Comparison of ENCODE assay signal across 11 cellular contexts in genomic region chr2:44549099-44549471, GRCh38.
DNase-seq lines count a peak whose midpoint lies in the region; ATAC-seq, FAIRE-seq and TF ChIP-seq lines count a peak whose summit lies in the region.
"Had no signal": no experiment of that assay in that cellular context is flagged by ENCODE, and none has a peak within 500 bp of the region (broad histone marks: within the 10 kb centered on the region; RNA-seq: fewer than 3 reads in every experiment).

No MANE protein-coding gene starts in this region.

- no peak overlapping the region for H3K4me3 ChIP-seq in fibroblast of the aortic adventitia (ENCODE audit: low read depth, low read length)
- H3K4me3 ChIP-seq in kidney (ENCODE audit: low read length in 2 of 2), result no peak overlapping the region
- H3K4me3 ChIP-seq: adrenal gland had no signal

- H3K36me3 ChIP-seq in kidney (ENCODE audit: control insufficient read depth in 1 of 2, insufficient read depth in 2 of 2, low read length in 2 of 2), result no peaks in the 10 kb centered on the region
- H3K36me3 ChIP-seq: adrenal gland had no signal

- DNase-seq in A172 (ENCODE audit: low spot score), result peak; percentile 86
- DNase-seq in HCEC 1CT, result peak; percentile 84
- peak; percentile 90 for DNase-seq in fibroblast of the aortic adventitia (ENCODE audit: low read depth)
- no peak for DNase-seq in Ammon's horn (ENCODE audit: low spot score)
- DNase-seq in kidney, result no peak
- DNase-seq in T-helper 9 cell, result no peak
- DNase-seq: adrenal gland, AML-193, NCI-H524 treated with DMSO at 0.1 percent for 48 hours had no signal

- FAIRE-seq in kidney (lab: Jason Lieb, UNC), result no peak

- intact Hi-C loops in kidney (cut with DNase I), result no loop called here

- TF ChIP-seq CTCF in fibroblast of the aortic adventitia (IDR thresholded peaks at IDR 0.05; ENCODE audit: insufficient read depth, low read length) (no peak), kidney (IDR thresholded peaks at IDR 0.05; ENCODE audit: borderline replicate concordance, extremely low read depth, insufficient read depth) (no peak)

- H3K27ac ChIP-seq in kidney (ENCODE audit: low read depth in 2 of 2, low read length in 2 of 2), result no peak overlapping the region
- H3K27ac ChIP-seq: adrenal gland had no signal

- H3K4me1 ChIP-seq in kidney (ENCODE audit: control insufficient read depth in 1 of 2, insufficient read depth in 1 of 2, low read depth in 1 of 2, low read length in 2 of 2), result no peaks in the 10 kb centered on the region

- no peaks in the 10 kb centered on the region for H3K9me3 ChIP-seq in kidney (ENCODE audit: control insufficient read depth in 1 of 2, low read length in 2 of 2)
- H3K9me3 ChIP-seq: adrenal gland had no signal

- no peak overlapping the region for H3K9ac ChIP-seq in kidney (ENCODE audit: low read length in 2 of 2)

- ATAC-seq in SK-N-SH treated with all-trans-retinoic acid at 6 μM for 48 hours (peak; percentile 83), GM19035 (IDR thresholded peaks at IDR 0.05; ENCODE audit: unreplicated experiment) (no peak)

TF ChIP-seq in SK-N-SH treated with all-trans-retinoic acid at 6 μM for 48 hours, 23 proteins besides CTCF, POLR2A, EP300 and RAD21:
- TF ChIP-seq CSDC2 (CRISPR knock-in tag; IDR thresholded peaks at IDR 0.05) (no peak), SNAI2 (CRISPR knock-in tag; IDR thresholded peaks at IDR 0.05) (peak; percentile 33; the same call in 1 of the 2 replicates), ZFP3 (CRISPR knock-in tag; IDR thresholded peaks at IDR 0.05) (0 out of 2 replicates have a peak, but pooled peaks have one; percentile 34), CSRNP3 (CRISPR knock-in tag; IDR thresholded peaks at IDR 0.05) (no peak), ISL1 (CRISPR knock-in tag; IDR thresholded peaks at IDR 0.05) (peak; percentile 78; the same call in 1 of the 2 replicates), RARB (CRISPR knock-in tag; IDR thresholded peaks at IDR 0.05) (no peak)

Comparison
In these comparisons a context has a peak if more than half of its experiments do, and no peak if none do; other contexts are left out.
1. DNase-seq: peak in A172 (single experiment), HCEC 1CT (single experiment) and fibroblast of the aortic adventitia (single experiment); none in Ammon's horn (single experiment), kidney (single experiment) and T-helper 9 cell (single experiment).